In the genomic region with DNA sequence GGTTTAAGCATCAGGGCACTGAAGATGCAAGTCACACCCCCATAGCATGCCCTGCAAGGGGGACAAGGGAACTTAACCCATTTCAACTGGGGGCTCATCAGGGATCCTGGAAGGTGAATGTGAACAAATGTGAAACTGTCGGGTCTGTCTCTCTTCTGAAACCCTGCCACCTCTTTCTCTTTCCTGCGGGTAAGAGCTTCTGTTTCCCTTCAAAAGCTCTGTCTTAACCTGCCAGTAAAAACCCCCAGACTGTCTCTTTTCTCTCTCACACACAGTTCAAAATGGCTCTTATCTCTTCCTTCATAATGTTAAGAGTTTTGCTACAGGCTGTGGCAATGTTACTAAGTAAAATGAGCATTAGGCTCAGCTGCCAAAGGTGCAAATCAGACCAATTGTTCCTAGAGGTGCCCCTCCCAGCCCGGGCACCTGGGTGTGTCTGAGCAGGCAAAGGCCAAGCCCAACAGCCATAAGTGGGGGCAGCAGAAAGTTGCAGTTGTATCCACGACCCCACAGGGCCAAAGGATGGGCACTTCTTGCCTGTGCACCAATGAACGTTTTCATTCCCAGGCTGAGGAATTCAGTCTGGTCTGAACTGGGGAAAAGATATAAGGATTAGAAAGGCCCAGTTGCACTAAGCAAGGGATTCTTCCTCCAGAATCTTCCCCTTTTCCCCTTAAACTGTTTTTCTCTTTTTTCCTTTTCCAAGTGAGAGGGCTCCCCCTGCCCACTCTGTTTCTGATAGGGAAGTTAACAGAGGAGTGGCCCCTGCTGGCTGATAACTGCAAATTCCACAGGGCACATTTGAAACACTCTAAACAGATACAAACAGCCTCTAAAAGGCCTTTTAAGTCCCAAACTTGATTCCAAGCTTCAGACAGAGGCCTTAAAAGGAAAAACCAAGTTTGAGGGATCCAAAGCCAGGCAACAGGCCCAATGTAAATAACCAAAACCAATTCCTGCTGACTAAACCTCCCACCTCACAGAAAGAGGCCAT, we compare ENCODE assay signal across 19 cellular contexts.
DNase-seq lines count a peak whose midpoint lies in the region; ATAC-seq and TF ChIP-seq lines count a peak whose summit lies in the region.
"Had no signal": no experiment of that assay in that cellular context is flagged by ENCODE, and none has a peak within 500 bp of the region (broad histone marks: within the 10 kb centered on the region; RNA-seq: fewer than 3 reads in every experiment).

No MANE protein-coding gene starts in this region.

- H3K36me3 Mint-ChIP-seq in T-cell = no peaks in the 10 kb centered on the region

- 0 out of 2 replicates have a peak, but pooled peaks have one; percentile 12 for TF ChIP-seq RAD21 in SK-N-SH (IDR thresholded peaks at IDR 0.05; ENCODE audit: low read length)

- H3K4me1 Mint-ChIP-seq in T-cell = no peaks in the 10 kb centered on the region
- H3K4me1 Mint-ChIP-seq: naive thymus-derived CD8-positive, alpha-beta T cell had no signal

- no peak overlapping the region for H2AFZ ChIP-seq in SK-N-SH (ENCODE audit: low read depth)
- H2AFZ ChIP-seq in OCI-LY7 (ENCODE audit: low read length) = no peak overlapping the region
- peak overlapping the region; percentile 66 for H2AFZ ChIP-seq in smooth muscle cell (ENCODE audit: low read depth)

- CTCF ChIA-PET in SK-N-SH (lab: Yijun Ruan, JAX) = interaction anchor here (0.6 to 1.0 kb wide), 2 partner anchors 12 to 1144 kb away, joined by 3 read pairs; no protein-coding TSS in a partner anchor
- CTCF ChIA-PET in OCI-LY7 (lab: Charles Lee; ENCODE audit: unreplicated experiment) = no interaction called here
- CTCF ChIA-PET in T-cell (lab: Charles Lee) = no interaction called here

- H3K9me2 ChIP-seq in SK-N-SH = no peaks in the 10 kb centered on the region
- no peaks in the 10 kb centered on the region for H3K9me2 ChIP-seq in OCI-LY7 (ENCODE audit: insufficient read depth, low read length)

- H3K9ac ChIP-seq in SK-N-SH = no peak overlapping the region
- no peak overlapping the region for H3K9ac ChIP-seq in smooth muscle cell (ENCODE audit: low read depth)

- peaks cover 14 to 29% (median 18%) of the 10 kb centered on the region in 3 donors for H3K9me3 Mint-ChIP-seq in T-cell

- H3K4me1 ChIP-seq in SK-N-SH (ENCODE audit: control insufficient read depth in 1 of 2, insufficient read depth in 2 of 2, low read depth in 1 of 2, low read length in 1 of 2) (no peaks in the 10 kb centered on the region), OCI-LY7 (ENCODE audit: insufficient read depth, low read length, poor library complexity, severe bottlenecking) (no peaks in the 10 kb centered on the region), foreskin keratinocyte (peaks cover 7% of the 10 kb centered on the region), smooth muscle cell (ENCODE audit: low read depth) (no peaks in the 10 kb centered on the region)
- H3K4me1 ChIP-seq: right atrium auricular region, SJCRH30, suprapubic skin had no signal

- TF ChIP-seq CTCF in SK-N-SH (IDR thresholded peaks at IDR 0.05) (peak; percentile 31), OCI-LY7 (conservative IDR thresholded peaks at IDR 0.05; ENCODE audit: low read length) (0 out of 2 replicates have a peak, but pooled peaks have one; percentile 23), foreskin keratinocyte (conservative IDR thresholded peaks at IDR 0.05) (peak; percentile 66), smooth muscle cell (IDR thresholded peaks at IDR 0.05; ENCODE audit: borderline replicate concordance, insufficient read depth, poor library complexity, severe bottlenecking) (peak; percentile 26)

- ATAC-seq in SK-N-SH treated with all-trans-retinoic acid at 6 μM for 48 hours (no peak), foreskin keratinocyte (no peak), left ventricle myocardium superior (no peak), T-cell (replicated peaks in 1 of 4) (no peak)
- ATAC-seq: esophagus mucosa; naive thymus-derived CD8-positive, alpha-beta T cell had no signal

- no peak overlapping the region for H3K4me3 ChIP-seq in SK-N-SH (ENCODE audit: low read depth in 2 of 2, low read length in 1 of 2)
- no peak overlapping the region for H3K4me3 ChIP-seq in OCI-LY7 (ENCODE audit: low read depth, low read length, poor library complexity, severe bottlenecking)
- no peak overlapping the region for H3K4me3 ChIP-seq in smooth muscle cell
- H3K4me3 ChIP-seq: right atrium auricular region, SJCRH30, suprapubic skin had no signal

- intact Hi-C loops in OCI-LY7 (cut with micrococcal nuclease; ENCODE audit: unreplicated experiment) (no loop called here), left ventricle myocardium superior (cut with micrococcal nuclease) (no loop called here)

- no peak overlapping the region for H3K4me2 ChIP-seq in SK-N-SH
- no peak overlapping the region for H3K4me2 ChIP-seq in OCI-LY7 (ENCODE audit: low read length)
- H3K4me2 ChIP-seq in smooth muscle cell = peak overlapping the region; percentile 26

- H3K27ac ChIP-seq in SK-N-SH (ENCODE audit: low read depth in 2 of 2, low read length in 1 of 2) (no peak overlapping the region), OCI-LY7 (ENCODE audit: low read depth, low read length, poor library complexity, severe bottlenecking) (no peak overlapping the region), foreskin keratinocyte (no peak overlapping the region), smooth muscle cell (ENCODE audit: low read depth) (peak overlapping the region; percentile 38)
- H3K27ac ChIP-seq: right atrium auricular region, SJCRH30, suprapubic skin had no signal

- 1% methylated on average over 5 of the region's 5 CpGs for WGBS in SK-N-SH (ENCODE audit: low lambda C conversion rate)
- WGBS in smooth muscle cell (ENCODE audit: low lambda C conversion rate) = 26% methylated on average over 5 of the region's 5 CpGs

- H3K9me3 ChIP-seq in SK-N-SH = no peaks in the 10 kb centered on the region
- H3K9me3 ChIP-seq in OCI-LY7 (ENCODE audit: low read length) = no peaks in the 10 kb centered on the region
- no peaks in the 10 kb centered on the region for H3K9me3 ChIP-seq in smooth muscle cell (replicated peaks; ENCODE audit: low read depth)
- H3K9me3 ChIP-seq: right atrium auricular region, SJCRH30 had no signal

- TF ChIP-seq EP300 in SK-N-SH (IDR thresholded peaks at IDR 0.05; ENCODE audit: borderline replicate concordance in 1 of 2, low read depth in 1 of 2, low read length in 1 of 2) = no peak

- no peaks in the 10 kb centered on the region for H3K27me3 Mint-ChIP-seq in T-cell

- H3K36me3 ChIP-seq in SK-N-SH (replicated peaks in 1 of 2; ENCODE audit: control insufficient read depth in 1 of 2, insufficient read depth in 2 of 2, low read length in 1 of 2) (no peaks in the 10 kb centered on the region), OCI-LY7 (ENCODE audit: insufficient read depth, low read length) (no peaks in the 10 kb centered on the region), smooth muscle cell (ENCODE audit: low read depth) (no peaks in the 10 kb centered on the region)
- H3K36me3 ChIP-seq: right atrium auricular region, SJCRH30, suprapubic skin had no signal

- H3K27me3 ChIP-seq in SK-N-SH (ENCODE audit: insufficient read depth) = no peaks in the 10 kb centered on the region; the same call in 1 of the 2 replicates
- H3K27me3 ChIP-seq in foreskin keratinocyte = no peaks in the 10 kb centered on the region
- no peaks in the 10 kb centered on the region for H3K27me3 ChIP-seq in smooth muscle cell (ENCODE audit: low read depth)
- H3K27me3 ChIP-seq: right atrium auricular region, SJCRH30, suprapubic skin had no signal

- H3K4me3 Mint-ChIP-seq in T-cell = no peak overlapping the region
- H3K4me3 Mint-ChIP-seq: naive thymus-derived CD8-positive, alpha-beta T cell had no signal

- H3K79me2 ChIP-seq in SK-N-SH (ENCODE audit: insufficient read depth) (no peaks in the 10 kb centered on the region), OCI-LY7 (ENCODE audit: insufficient read depth, low read depth, low read length) (no peaks in the 10 kb centered on the region), smooth muscle cell (ENCODE audit: low read depth) (no peaks in the 10 kb centered on the region)

- no peak overlapping the region for H3K27ac Mint-ChIP-seq in T-cell

- no peak for DNase-seq in SK-N-SH
- DNase-seq in OCI-LY7 (ENCODE audit: low spot score) = no peak
- no peak for DNase-seq in foreskin keratinocyte
- DNase-seq in smooth muscle cell (lab: John Stamatoyannopoulos, UW; ENCODE audit: unreplicated experiment) = no peak
- DNase-seq in left ventricle myocardium superior = no peak
- DNase-seq in T-cell = no peak
- no peak for DNase-seq in germinal center (ENCODE audit: low spot score)
- DNase-seq: activated CD4-positive, alpha-beta T cell treated with anti-CD3 and anti-CD28 coated beads, Interleukin-2, amount 50 U/mL, for 4 hours; activated T-cell treated with anti-CD3 and anti-CD28 coated beads, Interleukin-2, amount 50 U/mL, for 48 hours; amniotic stem cell; cortex of kidney; naive thymus-derived CD8-positive, alpha-beta T cell; NCI-H2029 treated with DMSO at 0.1 percent for 48 hours; stimulated activated CD4-positive, alpha-beta T cell treated with anti-CD3 and anti-CD28 coated beads, Interleukin-1b, Interleukin-23, amount 100 ng/mL, for 48 hours had no signal

- POLR2A ChIA-PET in SK-N-SH (lab: Yijun Ruan, JAX) = no interaction called here
- POLR2A ChIA-PET in OCI-LY7 (lab: Charles Lee) = no interaction called here
- POLR2A ChIA-PET in T-cell (lab: Charles Lee) = no interaction called here

- no peaks in the 10 kb centered on the region for H3F3A ChIP-seq in SK-N-SH (replicated peaks; ENCODE audit: insufficient read depth)
- H3F3A ChIP-seq in smooth muscle cell (ENCODE audit: low read depth) = no peaks in the 10 kb centered on the region

- no TSS peak for BruUV-seq in OCI-LY7 (replicated peaks; lab: Mats Ljungman, UMichigan)

- H4K20me1 ChIP-seq in SK-N-SH (ENCODE audit: insufficient read depth) = no peaks in the 10 kb centered on the region
- no peaks in the 10 kb centered on the region for H4K20me1 ChIP-seq in OCI-LY7 (ENCODE audit: insufficient read depth, low read length)
- no peaks in the 10 kb centered on the region for H4K20me1 ChIP-seq in smooth muscle cell (ENCODE audit: low read depth)

TF ChIP-seq in SK-N-SH, 30 proteins besides CTCF, POLR2A, EP300 and RAD21 (continues in another document):
- TF ChIP-seq RCOR1 (IDR thresholded peaks at IDR 0.05; ENCODE audit: low read length) (no peak), NFIC (IDR thresholded peaks at IDR 0.05; ENCODE audit: borderline replicate concordance) (no peak), CHD2 (IDR thresholded peaks at IDR 0.05; ENCODE audit: low read length, partially characterized antibody) (no peak), GATA2 (CRISPR knock-in tag; IDR thresholded peaks at IDR 0.05) (no peak), NRF1 (IDR thresholded peaks at IDR 0.05; ENCODE audit: low read depth, low read length) (no peak)

TF ChIP-seq in SK-N-SH treated with all-trans-retinoic acid at 6 μM for 48 hours, 23 proteins besides CTCF, POLR2A, EP300 and RAD21 (continues in another document):
- TF ChIP-seq ESRRG (CRISPR knock-in tag; IDR thresholded peaks at IDR 0.05) = no peak
- TF ChIP-seq BACH2 (CRISPR knock-in tag; IDR thresholded peaks at IDR 0.05; ENCODE audit: borderline replicate concordance) = no peak
